Comparison of ENCODE assay signal across 1 cellular context in the genomic region with DNA sequence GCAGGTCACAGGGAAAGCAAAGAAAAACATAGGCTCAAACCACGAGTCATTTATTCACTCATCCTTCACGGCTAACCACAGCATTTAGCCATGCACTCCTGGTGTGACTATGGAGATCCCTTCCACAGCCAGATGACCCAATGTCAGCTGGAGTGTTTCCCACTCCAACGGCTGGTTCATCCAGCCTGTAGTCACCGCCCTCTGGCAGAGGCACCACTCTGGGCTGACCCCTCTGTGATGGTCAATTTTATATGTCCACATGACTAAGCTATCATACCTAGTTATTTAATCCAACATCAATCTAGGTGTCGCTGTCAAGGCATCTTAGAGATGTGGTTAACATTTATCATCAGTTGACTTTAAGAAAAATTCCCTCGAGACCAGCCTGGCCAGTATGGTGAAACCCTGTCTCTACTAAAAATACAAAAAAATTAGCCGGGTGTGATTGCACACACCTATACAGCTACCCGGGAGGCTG.
TF ChIP-seq lines count a peak whose summit lies in the region.

No MANE protein-coding gene starts in this region.

TF ChIP-seq in SK-N-SH, 30 proteins besides CTCF, POLR2A, EP300 and RAD21 (continued from another document):
- peak; percentile 92 for TF ChIP-seq PBX3 (IDR thresholded peaks at IDR 0.05)
- no peak for TF ChIP-seq MXI1 (IDR thresholded peaks at IDR 0.05; ENCODE audit: low read depth, low read length)
- TF ChIP-seq, protein P1, sequence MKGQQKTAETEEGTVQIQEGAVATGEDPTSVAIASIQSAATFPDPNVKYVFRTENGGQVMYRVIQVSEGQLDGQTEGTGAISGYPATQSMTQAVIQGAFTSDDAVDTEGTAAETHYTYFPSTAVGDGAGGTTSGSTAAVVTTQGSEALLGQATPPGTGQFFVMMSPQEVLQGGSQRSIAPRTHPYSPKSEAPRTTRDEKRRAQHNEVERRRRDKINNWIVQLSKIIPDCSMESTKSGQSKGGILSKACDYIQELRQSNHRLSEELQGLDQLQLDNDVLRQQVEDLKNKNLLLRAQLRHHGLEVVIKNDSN (IDR thresholded peaks at IDR 0.05; ENCODE audit: borderline replicate concordance, low read depth), result no peak
- no peak for TF ChIP-seq FOXJ3 (CRISPR knock-in tag; IDR thresholded peaks at IDR 0.05)
- TF ChIP-seq SIN3A (IDR thresholded peaks at IDR 0.05; ENCODE audit: borderline replicate concordance, low read depth, low read length), result no peak
- no peak for TF ChIP-seq TAF1 (IDR thresholded peaks at IDR 0.05; ENCODE audit: borderline replicate concordance, low read depth, low read length)
- no peak for TF ChIP-seq CHD2 (IDR thresholded peaks at IDR 0.05; ENCODE audit: low read length, partially characterized antibody)
- TF ChIP-seq, protein P2, sequence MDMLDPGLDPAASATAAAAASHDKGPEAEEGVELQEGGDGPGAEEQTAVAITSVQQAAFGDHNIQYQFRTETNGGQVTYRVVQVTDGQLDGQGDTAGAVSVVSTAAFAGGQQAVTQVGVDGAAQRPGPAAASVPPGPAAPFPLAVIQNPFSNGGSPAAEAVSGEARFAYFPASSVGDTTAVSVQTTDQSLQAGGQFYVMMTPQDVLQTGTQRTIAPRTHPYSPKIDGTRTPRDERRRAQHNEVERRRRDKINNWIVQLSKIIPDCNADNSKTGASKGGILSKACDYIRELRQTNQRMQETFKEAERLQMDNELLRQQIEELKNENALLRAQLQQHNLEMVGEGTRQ (IDR thresholded peaks at IDR 0.05; ENCODE audit: borderline replicate concordance, low read depth, low read length), result no peak
- TF ChIP-seq ELF1 (IDR thresholded peaks at IDR 0.05), result no peak
- TF ChIP-seq FOXM1 (IDR thresholded peaks at IDR 0.05; ENCODE audit: low read depth), result no peak
- no peak for TF ChIP-seq EZH2phosphoT487 (IDR thresholded peaks at IDR 0.05; ENCODE audit: borderline replicate concordance, low read depth)
- no peak for TF ChIP-seq RCOR1 (IDR thresholded peaks at IDR 0.05; ENCODE audit: low read length)
- TF ChIP-seq, protein P3, sequence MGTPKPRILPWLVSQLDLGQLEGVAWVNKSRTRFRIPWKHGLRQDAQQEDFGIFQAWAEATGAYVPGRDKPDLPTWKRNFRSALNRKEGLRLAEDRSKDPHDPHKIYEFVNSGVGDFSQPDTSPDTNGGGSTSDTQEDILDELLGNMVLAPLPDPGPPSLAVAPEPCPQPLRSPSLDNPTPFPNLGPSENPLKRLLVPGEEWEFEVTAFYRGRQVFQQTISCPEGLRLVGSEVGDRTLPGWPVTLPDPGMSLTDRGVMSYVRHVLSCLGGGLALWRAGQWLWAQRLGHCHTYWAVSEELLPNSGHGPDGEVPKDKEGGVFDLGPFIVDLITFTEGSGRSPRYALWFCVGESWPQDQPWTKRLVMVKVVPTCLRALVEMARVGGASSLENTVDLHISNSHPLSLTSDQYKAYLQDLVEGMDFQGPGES (IDR thresholded peaks at IDR 0.05; ENCODE audit: low read depth, low read length), result no peak
- no peak for TF ChIP-seq SMC3 (IDR thresholded peaks at IDR 0.05; ENCODE audit: low read depth, low read length)
- no peak for TF ChIP-seq MEF2A (IDR thresholded peaks at IDR 0.05; ENCODE audit: borderline replicate concordance, low read depth)
- TF ChIP-seq, protein P4, sequence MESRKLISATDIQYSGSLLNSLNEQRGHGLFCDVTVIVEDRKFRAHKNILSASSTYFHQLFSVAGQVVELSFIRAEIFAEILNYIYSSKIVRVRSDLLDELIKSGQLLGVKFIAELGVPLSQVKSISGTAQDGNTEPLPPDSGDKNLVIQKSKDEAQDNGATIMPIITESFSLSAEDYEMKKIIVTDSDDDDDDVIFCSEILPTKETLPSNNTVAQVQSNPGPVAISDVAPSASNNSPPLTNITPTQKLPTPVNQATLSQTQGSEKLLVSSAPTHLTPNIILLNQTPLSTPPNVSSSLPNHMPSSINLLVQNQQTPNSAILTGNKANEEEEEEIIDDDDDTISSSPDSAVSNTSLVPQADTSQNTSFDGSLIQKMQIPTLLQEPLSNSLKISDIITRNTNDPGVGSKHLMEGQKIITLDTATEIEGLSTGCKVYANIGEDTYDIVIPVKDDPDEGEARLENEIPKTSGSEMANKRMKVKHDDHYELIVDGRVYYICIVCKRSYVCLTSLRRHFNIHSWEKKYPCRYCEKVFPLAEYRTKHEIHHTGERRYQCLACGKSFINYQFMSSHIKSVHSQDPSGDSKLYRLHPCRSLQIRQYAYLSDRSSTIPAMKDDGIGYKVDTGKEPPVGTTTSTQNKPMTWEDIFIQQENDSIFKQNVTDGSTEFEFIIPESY (IDR thresholded peaks at IDR 0.05; ENCODE audit: borderline replicate concordance, low read depth), result no peak
- TF ChIP-seq YY1 (IDR thresholded peaks at IDR 0.05; ENCODE audit: low read depth), result no peak
